ENCODE assay signal across 20 cellular contexts in genomic region chr5:88488566-88488965, GRCh38.
DNase-seq lines count a peak whose midpoint lies in the region; ATAC-seq and TF ChIP-seq lines count a peak whose summit lies in the region.
"Had no signal": no experiment of that assay in that cellular context is flagged by ENCODE, and none has a peak within 500 bp of the region (broad histone marks: within the 10 kb centered on the region; RNA-seq: fewer than 3 reads in every experiment).

No MANE protein-coding gene starts in this region.

- peak overlapping the region; percentile 36 for H2AFZ ChIP-seq in neuronal stem cell (ENCODE audit: low read length)
- H2AFZ ChIP-seq: GM23248 had no signal

- H3K9me3 ChIP-seq in neuronal stem cell (replicated peaks in 1 of 2; ENCODE audit: control insufficient read depth in 2 of 2, insufficient read depth in 1 of 2, low read depth in 1 of 2, low read length in 2 of 2) (no peaks in the 10 kb centered on the region), mucosa of descending colon (no peaks in the 10 kb centered on the region), SJCRH30 (replicated peaks) (no peaks in the 10 kb centered on the region)
- H3K9me3 ChIP-seq: BLaER1 had no signal

- H3K23ac ChIP-seq in neuronal stem cell (ENCODE audit: low read depth, low read length, poor library complexity): no peak overlapping the region

- H3K18ac ChIP-seq in neuronal stem cell (ENCODE audit: low read length): no peak overlapping the region

- H3K14ac ChIP-seq in neuronal stem cell (ENCODE audit: low read length): no peak overlapping the region

- intact Hi-C loops in dorsolateral prefrontal cortex (cut with DNase I) (loop anchor here (5.0 to 10.0 kb wide), 3 partner anchors 91 to 704 kb away; no protein-coding TSS in a partner anchor), mucosa of descending colon (cut with DNase I, micrococcal nuclease) (no loop called here)

- no peak overlapping the region for H2BK5ac ChIP-seq in neuronal stem cell (ENCODE audit: low read length)

- H3K79me1 ChIP-seq in neuronal stem cell (ENCODE audit: low read depth, low read length): no peaks in the 10 kb centered on the region

- H3K4ac ChIP-seq in neuronal stem cell (ENCODE audit: low read length): no peak overlapping the region

- peak overlapping the region in 16 of 59 donors; percentile 9 to 50 (median 24) for H3K4me3 ChIP-seq in dorsolateral prefrontal cortex
- H3K4me3 ChIP-seq in neuronal stem cell (ENCODE audit: low read length in 2 of 2): no peak overlapping the region
- H3K4me3 ChIP-seq in mucosa of descending colon: no peak overlapping the region
- no peak overlapping the region for H3K4me3 ChIP-seq in SJCRH30
- H3K4me3 ChIP-seq: BLaER1, GM12878, GM23248 had no signal

- peak; percentile 87 for DNase-seq in NCI-H69 (lab: John Stamatoyannopoulos, UW)
- no peak for DNase-seq in dorsolateral prefrontal cortex
- DNase-seq in neuronal stem cell (ENCODE audit: low spot score): no peak
- DNase-seq in mucosa of descending colon: no peak
- DNase-seq in pons (ENCODE audit: low spot score): no peak
- DNase-seq in SJCRH30: no peak
- DNase-seq: CD4-positive, alpha-beta T cell; CD8-positive, alpha-beta memory T cell; DMS 273 treated with DMSO at 0.1 percent for 48 hours; DMS79; EL; GDM1; GM23248; H7; HCEC 1CT had no signal

- H3K36me3 ChIP-seq in neuronal stem cell (replicated peaks in 1 of 2; ENCODE audit: control insufficient read depth in 2 of 2, insufficient read depth in 2 of 2, low read length in 2 of 2) (no peaks in the 10 kb centered on the region), mucosa of descending colon (ENCODE audit: low read depth) (no peaks in the 10 kb centered on the region), SJCRH30 (no peaks in the 10 kb centered on the region)
- H3K36me3 ChIP-seq: BLaER1 had no signal

- no peak overlapping the region for H2BK120ac ChIP-seq in neuronal stem cell (ENCODE audit: low read depth, low read length)

- no peak overlapping the region for H2BK12ac ChIP-seq in neuronal stem cell (ENCODE audit: low read length)

- no CpG with 5 or more reads among the region's 2 CpGs for WGBS in neuronal stem cell (ENCODE audit: extremely low coverage in 2 of 2, insufficient read length in 2 of 2, insufficient replicate concordance in 1 of 2), 2 donors

- no peak for ATAC-seq in mucosa of descending colon
- ATAC-seq: GM12878 had no signal

- no peaks in the 10 kb centered on the region for H3K27me3 ChIP-seq in dorsolateral prefrontal cortex
- H3K27me3 ChIP-seq in neuronal stem cell (ENCODE audit: control insufficient read depth in 3 of 3, insufficient read depth in 3 of 3, low read depth in 1 of 3, low read length in 3 of 3): no peaks in the 10 kb centered on the region
- no peaks in the 10 kb centered on the region for H3K27me3 ChIP-seq in SJCRH30
- H3K27me3 ChIP-seq: BLaER1 had no signal

- no peak overlapping the region for H3K9ac ChIP-seq in neuronal stem cell (ENCODE audit: low read depth, low read length, poor library complexity)
- H3K9ac ChIP-seq: BLaER1, GM23248 had no signal

- no peak overlapping the region for H4K8ac ChIP-seq in neuronal stem cell (ENCODE audit: low read depth, low read length)

- TF ChIP-seq CTCF in dorsolateral prefrontal cortex (IDR thresholded peaks at IDR 0.05 in 54 of 56, conservative IDR thresholded peaks at IDR 0.05 in 2 of 56; ENCODE audit: low read depth in 1 of 56, partially characterized antibody in 56 of 56) (no peak), mucosa of descending colon (IDR thresholded peaks at IDR 0.05) (no peak)

- H3K27ac ChIP-seq in dorsolateral prefrontal cortex (peak overlapping the region in 46 of 59 donors; percentile 1 to 78 (median 36)), neuronal stem cell (replicated peaks; ENCODE audit: low read length) (peak overlapping the region; percentile 87), temporal lobe (ENCODE audit: low read depth, low read length) (peak overlapping the region; percentile 44), SJCRH30 (no peak overlapping the region)
- H3K27ac ChIP-seq: 22Rv1, BLaER1, C4-2B, GM23248 had no signal

- peak overlapping the region; percentile 28 for H3K4me2 ChIP-seq in neuronal stem cell (ENCODE audit: insufficient read depth, low read length, poor library complexity, severe bottlenecking)
- H3K4me2 ChIP-seq: BLaER1 had no signal

- H2BK15ac ChIP-seq in neuronal stem cell (ENCODE audit: low read length): no peak overlapping the region

- H3K4me1 ChIP-seq in neuronal stem cell (ENCODE audit: control insufficient read depth in 2 of 2, insufficient read depth in 1 of 2, low read depth in 1 of 2, low read length in 2 of 2) (peaks cover 17 to 30% of the 10 kb centered on the region in 2 donors), mucosa of descending colon (ENCODE audit: low read depth) (no peaks in the 10 kb centered on the region), SJCRH30 (no peaks in the 10 kb centered on the region)
- H3K4me1 ChIP-seq: BLaER1 had no signal

- no peak overlapping the region for H4K91ac ChIP-seq in neuronal stem cell (ENCODE audit: low read depth, low read length, poor library complexity)

- H2AK5ac ChIP-seq in neuronal stem cell (ENCODE audit: low read depth, low read length): no peak overlapping the region

Comparison
In these comparisons a context has a peak if more than half of its experiments do, and no peak if none do; other contexts are left out.
1. intact Hi-C loops: an anchor here in dorsolateral prefrontal cortex (5.0 to 10.0 kb wide); none called in mucosa of descending colon.